In the genomic region with DNA sequence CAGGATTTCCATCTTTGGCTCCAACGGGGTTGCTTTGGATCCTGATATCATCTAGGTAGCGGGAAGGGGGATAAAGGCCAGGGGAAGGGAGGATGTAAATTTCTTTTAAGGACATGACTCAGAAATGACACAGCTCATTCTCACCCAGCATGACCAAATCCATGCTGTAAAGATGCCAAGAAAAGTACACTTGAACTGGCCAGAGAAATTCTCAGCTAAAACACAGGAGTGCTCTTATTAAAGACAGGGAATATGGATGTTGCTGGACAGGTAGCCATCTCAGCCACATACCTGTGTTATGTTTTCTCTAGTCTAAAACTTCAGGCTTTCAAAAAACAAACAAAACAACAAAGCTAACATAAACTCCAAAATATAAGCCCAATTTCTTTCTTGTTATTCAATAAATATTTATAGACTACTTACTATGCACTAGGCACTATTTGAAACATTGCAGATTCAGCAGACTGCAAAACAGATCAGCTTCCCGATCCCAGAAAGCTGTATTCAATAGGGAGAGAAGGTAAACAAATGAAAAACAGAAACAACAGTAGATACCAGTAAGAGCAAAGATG, we compare ENCODE assay signal across 1 cellular context.
TF ChIP-seq lines count a peak whose summit lies in the region.

No MANE protein-coding gene starts in this region.

TF ChIP-seq in K562, 482 proteins besides CTCF, POLR2A, EP300 and RAD21 (continued from another document and continues in another):
- TF ChIP-seq, protein P1, sequence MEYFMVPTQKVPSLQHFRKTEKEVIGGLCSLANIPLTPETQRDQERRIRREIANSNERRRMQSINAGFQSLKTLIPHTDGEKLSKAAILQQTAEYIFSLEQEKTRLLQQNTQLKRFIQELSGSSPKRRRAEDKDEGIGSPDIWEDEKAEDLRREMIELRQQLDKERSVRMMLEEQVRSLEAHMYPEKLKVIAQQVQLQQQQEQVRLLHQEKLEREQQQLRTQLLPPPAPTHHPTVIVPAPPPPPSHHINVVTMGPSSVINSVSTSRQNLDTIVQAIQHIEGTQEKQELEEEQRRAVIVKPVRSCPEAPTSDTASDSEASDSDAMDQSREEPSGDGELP (CRISPR knock-in tag; IDR thresholded peaks at IDR 0.05; ENCODE audit: borderline replicate concordance): no peak; the same call in 1 of the 2 replicates
- TF ChIP-seq HIVEP1 (CRISPR knock-in tag; IDR thresholded peaks at IDR 0.05): 0 out of 2 replicates have a peak, but pooled peaks have one; percentile 62
- peak; percentile 37 for TF ChIP-seq TCF3 (CRISPR knock-in tag; IDR thresholded peaks at IDR 0.05)
- TF ChIP-seq, protein P2, sequence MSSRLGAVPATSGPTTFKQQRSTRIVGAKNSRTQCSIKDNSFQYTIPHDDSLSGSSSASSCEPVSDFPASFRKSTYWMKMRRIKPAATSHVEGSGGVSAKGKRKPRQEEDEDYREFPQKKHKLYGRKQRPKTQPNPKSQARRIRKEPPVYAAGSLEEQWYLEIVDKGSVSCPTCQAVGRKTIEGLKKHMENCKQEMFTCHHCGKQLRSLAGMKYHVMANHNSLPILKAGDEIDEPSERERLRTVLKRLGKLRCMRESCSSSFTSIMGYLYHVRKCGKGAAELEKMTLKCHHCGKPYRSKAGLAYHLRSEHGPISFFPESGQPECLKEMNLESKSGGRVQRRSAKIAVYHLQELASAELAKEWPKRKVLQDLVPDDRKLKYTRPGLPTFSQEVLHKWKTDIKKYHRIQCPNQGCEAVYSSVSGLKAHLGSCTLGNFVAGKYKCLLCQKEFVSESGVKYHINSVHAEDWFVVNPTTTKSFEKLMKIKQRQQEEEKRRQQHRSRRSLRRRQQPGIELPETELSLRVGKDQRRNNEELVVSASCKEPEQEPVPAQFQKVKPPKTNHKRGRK (tag; IDR thresholded peaks at IDR 0.05): no peak
- peak; percentile 56 for TF ChIP-seq RNF2 (IDR thresholded peaks at IDR 0.05)
- no peak for TF ChIP-seq ZSCAN29 (IDR thresholded peaks at IDR 0.05)
- peak; percentile 98 for TF ChIP-seq CTBP1 (IDR thresholded peaks at IDR 0.05; ENCODE audit: borderline replicate concordance)
- TF ChIP-seq FOSL1 (tag; conservative IDR thresholded peaks at IDR 0.05): peak; percentile 99
- TF ChIP-seq SRSF9 (IDR thresholded peaks at IDR 0.05; ENCODE audit: borderline replicate concordance, low read depth, low read length): no peak
- TF ChIP-seq TAL1 (IDR thresholded peaks at IDR 0.05): 0 out of 2 replicates have a peak, but pooled peaks have one; percentile 12
- no peak for TF ChIP-seq KDM2B (CRISPR knock-in tag; IDR thresholded peaks at IDR 0.05)
- TF ChIP-seq CHD7 (IDR thresholded peaks at IDR 0.05; ENCODE audit: low read depth, low read length): no peak
- TF ChIP-seq ZHX1 (conservative IDR thresholded peaks at IDR 0.05; ENCODE audit: low read length): no peak
- no peak for TF ChIP-seq ILF3 (IDR thresholded peaks at IDR 0.05; ENCODE audit: borderline replicate concordance)
- no peak for TF ChIP-seq DLX4 (CRISPR knock-in tag; IDR thresholded peaks at IDR 0.05)
- peak; percentile 74; the same call in 1 of the 2 replicates for TF ChIP-seq GATAD2A (IDR thresholded peaks at IDR 0.05)
- TF ChIP-seq LARP7 (IDR thresholded peaks at IDR 0.05): no peak
- TF ChIP-seq SMARCC2 (IDR thresholded peaks at IDR 0.05; ENCODE audit: low read depth): peak; percentile 91
- no peak for TF ChIP-seq KAT7 (CRISPR knock-in tag; IDR thresholded peaks at IDR 0.05; ENCODE audit: borderline replicate concordance)
- 0 out of 2 replicates have a peak, but pooled peaks have one; percentile 11 for TF ChIP-seq GMEB1 (CRISPR knock-in tag; IDR thresholded peaks at IDR 0.05)
- TF ChIP-seq POLR3A (IDR thresholded peaks at IDR 0.05; ENCODE audit: borderline replicate concordance, extremely low read depth, insufficient read depth, insufficient read length): no peak
- no peak for TF ChIP-seq NELFE (IDR thresholded peaks at IDR 0.05; ENCODE audit: insufficient read depth, insufficient read length)
- no peak for TF ChIP-seq BCL6 (CRISPR knock-in tag; IDR thresholded peaks at IDR 0.05)
- no peak for TF ChIP-seq POLR2B (IDR thresholded peaks at IDR 0.05; ENCODE audit: low read depth, partially characterized antibody)
- TF ChIP-seq STAG1 (CRISPR knock-in tag; IDR thresholded peaks at IDR 0.05; ENCODE audit: borderline replicate concordance): no peak
- TF ChIP-seq SMARCA5 (IDR thresholded peaks at IDR 0.05): no peak
- TF ChIP-seq HDAC8 (tag; IDR thresholded peaks at IDR 0.05): no peak
- no peak for TF ChIP-seq THAP7 (CRISPR knock-in tag; IDR thresholded peaks at IDR 0.05)
- TF ChIP-seq, protein P3, sequence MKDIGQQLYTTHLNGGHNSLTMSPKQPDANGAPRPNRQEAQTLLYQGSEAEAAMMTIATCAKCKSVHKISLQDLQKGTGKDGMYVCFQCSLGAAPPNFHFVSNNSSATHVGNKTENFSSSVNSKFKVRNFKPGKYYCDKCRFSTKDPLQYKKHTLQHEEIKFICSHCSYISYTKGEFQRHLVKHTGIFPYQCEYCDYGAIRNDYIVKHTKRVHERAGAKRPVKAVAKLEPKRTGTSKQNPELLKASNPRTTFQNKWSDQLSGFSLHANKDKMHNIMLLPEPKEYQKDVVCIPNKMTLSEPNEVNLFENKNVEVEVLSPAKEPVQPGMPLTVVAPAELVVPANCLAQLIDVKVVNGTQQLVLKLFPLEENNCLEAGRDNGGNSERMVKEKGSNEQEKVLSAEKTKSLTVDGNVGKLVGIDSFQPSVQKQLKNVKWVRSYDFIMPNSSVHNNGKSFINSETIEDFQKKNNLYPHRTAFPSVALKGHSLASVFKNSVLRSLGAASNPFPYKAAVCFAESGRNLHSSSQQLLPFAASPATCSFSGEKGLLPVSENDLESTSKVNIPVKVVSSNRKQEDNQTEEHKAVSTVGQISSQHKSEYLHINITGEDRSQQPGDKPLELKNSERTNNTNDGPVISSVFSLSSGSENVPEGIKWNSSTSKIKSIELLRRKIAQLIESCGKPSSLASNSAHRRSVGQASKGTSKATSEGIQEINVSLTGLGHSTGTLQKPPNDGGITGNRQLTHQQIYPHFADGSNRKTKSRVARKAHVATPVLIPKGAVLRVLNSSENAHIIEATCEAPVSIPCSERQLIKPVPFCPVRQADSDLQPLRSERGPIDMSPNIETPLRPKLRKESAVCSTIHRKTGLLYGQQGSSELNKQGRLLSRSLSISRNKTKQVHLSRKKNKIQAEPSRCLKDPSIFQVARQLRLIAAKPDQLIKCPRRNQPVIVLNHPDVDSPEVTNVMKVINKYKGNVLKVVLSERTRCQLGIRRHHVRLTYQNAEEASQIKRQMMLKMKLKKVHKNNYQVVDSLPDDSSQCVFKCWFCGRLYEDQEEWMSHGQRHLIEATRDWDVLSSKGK (CRISPR knock-in tag; IDR thresholded peaks at IDR 0.05): no peak
- TF ChIP-seq U2AF2 (optimal IDR thresholded peaks at IDR 0.05; ENCODE audit: low read depth, low read length): no peak
- TF ChIP-seq KDM5B (IDR thresholded peaks at IDR 0.05; ENCODE audit: insufficient replicate concordance, low read depth, low read length): no peak
